In the genomic region with DNA sequence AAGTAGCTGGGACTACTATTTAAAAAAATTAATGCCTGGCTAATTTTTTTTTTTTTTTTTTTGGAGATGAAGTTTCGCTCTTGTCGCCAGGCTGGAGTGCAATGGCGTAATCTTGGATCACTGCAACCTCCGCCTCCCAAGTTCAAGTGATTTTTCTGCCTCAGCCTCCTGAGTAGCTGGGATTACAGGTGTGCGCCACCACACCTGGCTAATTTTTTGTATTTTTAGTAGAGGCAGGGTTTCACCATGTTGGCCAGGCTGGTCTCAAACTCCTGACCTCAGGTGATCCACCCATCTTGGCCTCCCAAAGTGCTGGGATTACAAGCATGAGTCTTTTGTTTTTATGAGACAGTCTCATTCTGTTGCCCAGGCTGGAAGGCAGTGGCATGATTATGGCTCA, we compare ENCODE assay signal across 6 cellular contexts. TPM values are rescaled to one million over a fixed set of nuclear protein-coding genes. Genes with fewer than 3 reads are reported as not detected.
DNase-seq lines count a peak whose midpoint lies in the region; ATAC-seq, FAIRE-seq and TF ChIP-seq lines count a peak whose summit lies in the region.
"Not testable (repeated sequence)": the region's sequence is repeated elsewhere in the genome, so short reads cannot be mapped to it uniquely, and the experiment has no call there.

No MANE protein-coding gene starts in this region.

- not testable (repeated sequence) for H4K20me1 ChIP-seq in OCI-LY1 (ENCODE audit: insufficient read depth, low read length); GM12878 (ENCODE audit: control insufficient read depth, insufficient read depth); HepG2 (ENCODE audit: insufficient read depth, low read length)

- H3K4me1 Mint-ChIP-seq in T-helper 17 cell = peaks cover 44% of the 10 kb centered on the region
- peaks cover 39 to 84% (median 66%) of the 10 kb centered on the region in 3 donors for H3K4me1 Mint-ChIP-seq in naive B cell
- H3K4me1 Mint-ChIP-seq in stimulated activated memory B cell treated with anti-CD40 and anti-IgM and Interleukin-4, amounts not matched to agents 10 μg/mL and 1 μg/mL and 100 μg/mL, for 72 hours = peaks cover 75% of the 10 kb centered on the region

- H3K36me3 ChIP-seq in OCI-LY1 (ENCODE audit: insufficient read depth, low read length) = peaks cover 25% of the 10 kb centered on the region
- H3K36me3 ChIP-seq in GM12878 (ENCODE audit: control insufficient read depth in 2 of 2, insufficient read depth in 2 of 2, low read length in 1 of 2); HepG2 (replicated peaks in 1 of 2; ENCODE audit: control insufficient read depth in 1 of 2, insufficient read depth in 2 of 2, low read length in 2 of 2): not testable (repeated sequence)

- SMC1A ChIA-PET in GM12878 (lab: Charles Lee; ENCODE audit: uncharacterized antibody, unreplicated experiment) = interaction anchor here (0.6 to 1.4 kb wide), 4 partner anchors 12 to 209 kb away, joined by 3 to 6 read pairs (median 4); no protein-coding TSS in a partner anchor

- H3K4me1 ChIP-seq in OCI-LY1 (ENCODE audit: insufficient read depth, low read length, severe bottlenecking) (peaks cover 78% of the 10 kb centered on the region), GM12878 (ENCODE audit: control insufficient read depth, insufficient read depth, low read length) (peaks cover 45% of the 10 kb centered on the region), HepG2 (ENCODE audit: insufficient read depth, low read length) (peaks cover 100% of the 10 kb centered on the region)

- BruUV-seq in GM12878 (replicated peaks; lab: Mats Ljungman, UMichigan); HepG2 (replicated peaks; lab: Mats Ljungman, UMichigan): not testable (repeated sequence)

- not testable (repeated sequence) for H3K27me3 Mint-ChIP-seq in T-helper 17 cell; naive B cell; stimulated activated memory B cell treated with anti-CD40 and anti-IgM and Interleukin-4, amounts not matched to agents 10 μg/mL and 1 μg/mL and 100 μg/mL, for 72 hours

- H3K79me2 ChIP-seq in OCI-LY1 (ENCODE audit: insufficient read depth, low read length) (peaks cover 84% of the 10 kb centered on the region), GM12878 (ENCODE audit: control insufficient read depth, insufficient read depth, low read length) (peaks cover 98% of the 10 kb centered on the region), HepG2 (ENCODE audit: insufficient read depth, low read length) (peaks cover 95% of the 10 kb centered on the region)

- not testable (repeated sequence) for H2AFZ ChIP-seq in OCI-LY1 (ENCODE audit: low read length); GM12878 (ENCODE audit: control insufficient read depth, low read depth, low read length); HepG2 (ENCODE audit: low read length)

- TF ChIP-seq EP300 in GM12878 (IDR thresholded peaks at IDR 0.05; ENCODE audit: borderline replicate concordance in 1 of 2, control insufficient read depth in 1 of 2, low read depth in 2 of 2, low read length in 2 of 2); HepG2 (IDR thresholded peaks at IDR 0.05; ENCODE audit: low read depth in 2 of 2, low read length in 2 of 2); HepG2 (CRISPR knock-in tag; IDR thresholded peaks at IDR 0.05; ENCODE audit: borderline replicate concordance): not testable (repeated sequence)

- not testable (repeated sequence) for DNase-seq in T-helper 17 cell; GM12878 (ENCODE audit: low read depth, low spot score); HepG2 (ENCODE audit: low spot score); naive B cell

- WGBS in GM12878 (ENCODE audit: insufficient coverage, insufficient replicate concordance, low lambda C conversion rate, missing lambda C conversion rate) = 95% methylated on average over 5 of the region's 5 CpGs
- WGBS in HepG2 (ENCODE audit: low lambda C conversion rate) = 98% methylated on average over 5 of the region's 5 CpGs

- POLR2A ChIA-PET in GM12878 (lab: Charles Lee) = interaction anchor here (0.6 to 14.9 kb wide), 7 partner anchors 9 to 240 kb away, joined by 3 to 329 read pairs (median 4); a partner anchor contains a TSS
- POLR2A ChIA-PET in HepG2 (lab: Yijun Ruan, JAX) = interaction anchor here (0.7 to 1.5 kb wide), 3 partner anchors 11 to 110 kb away, joined by 3 to 4 read pairs (median 3); a partner anchor contains a TSS

- TF ChIP-seq CTCF in OCI-LY1 (IDR thresholded peaks at IDR 0.05; ENCODE audit: low read length); GM12878 (IDR thresholded peaks at IDR 0.05 in 2 of 3, conservative IDR thresholded peaks at IDR 0.05 in 1 of 3; ENCODE audit: control insufficient read depth in 2 of 3, extremely low read depth in 1 of 3, insufficient read depth in 1 of 3, low read depth in 3 of 3, low read length in 3 of 3); HepG2 (CRISPR knock-in tag; IDR thresholded peaks at IDR 0.05): not testable (repeated sequence)

- peaks cover 12% of the 10 kb centered on the region; the same call in 1 of the 2 replicates for H3F3A ChIP-seq in OCI-LY1 (ENCODE audit: insufficient read depth, low read length)

- H3K9me2 ChIP-seq in OCI-LY1 (ENCODE audit: low read depth, low read length) = not testable (repeated sequence)

- FAIRE-seq in GM12878 (lab: Jason Lieb, UNC); HepG2 (lab: Jason Lieb, UNC): not testable (repeated sequence)

- not testable (repeated sequence) for H3K9me3 ChIP-seq in OCI-LY1 (ENCODE audit: low read length); T-helper 17 cell (ENCODE audit: control insufficient read depth, low read length, poor library complexity, severe bottlenecking); GM12878 (replicated peaks; ENCODE audit: control insufficient read depth, insufficient read depth, low read length); HepG2 (ENCODE audit: low read length)

- ATAC-seq in T-helper 17 cell; GM12878; HepG2; naive B cell (ENCODE audit: low read depth in 2 of 2); stimulated activated memory B cell treated with anti-CD40 and anti-IgM and Interleukin-4, amounts not matched to agents 10 μg/mL and 1 μg/mL and 100 μg/mL, for 72 hours: not testable (repeated sequence)

- not testable (repeated sequence) for H3K4me3 Mint-ChIP-seq in T-helper 17 cell; naive B cell; stimulated activated memory B cell treated with anti-CD40 and anti-IgM and Interleukin-4, amounts not matched to agents 10 μg/mL and 1 μg/mL and 100 μg/mL, for 72 hours

- intact Hi-C loops in GM12878 (cut with micrococcal nuclease; ENCODE audit: unreplicated experiment); HepG2 (cut with micrococcal nuclease; ENCODE audit: unreplicated experiment): not testable (repeated sequence)

- not testable (repeated sequence) for H3K4me3 ChIP-seq in OCI-LY1 (ENCODE audit: low read depth, low read length, poor library complexity, severe bottlenecking); GM12878; HepG2 (replicated peaks in 1 of 3; ENCODE audit: insufficient read depth in 1 of 3, low read depth in 2 of 3, low read length in 3 of 3)

- H3K9me3 Mint-ChIP-seq in naive B cell; stimulated activated memory B cell treated with anti-CD40 and anti-IgM and Interleukin-4, amounts not matched to agents 10 μg/mL and 1 μg/mL and 100 μg/mL, for 72 hours: not testable (repeated sequence)

- not testable (repeated sequence) for TF ChIP-seq POLR2A in GM12878 (IDR thresholded peaks at IDR 0.05; ENCODE audit: low read depth, low read length); HepG2 (IDR thresholded peaks at IDR 0.05; ENCODE audit: insufficient read depth in 1 of 2, low read depth in 2 of 2, low read length in 2 of 2)

- peak overlapping the region; percentile 33 for H3K27ac ChIP-seq in OCI-LY1 (ENCODE audit: low read depth, low read length, poor library complexity, severe bottlenecking)
- not testable (repeated sequence) for H3K27ac ChIP-seq in GM12878 (ENCODE audit: control insufficient read depth, insufficient read depth)
- H3K27ac ChIP-seq in HepG2 (ENCODE audit: extremely low read length, insufficient read depth, low read length) = peak overlapping the region; percentile 67

- not testable (repeated sequence) for TF ChIP-seq RAD21 in GM12878 (IDR thresholded peaks at IDR 0.05; ENCODE audit: insufficient read depth, low read depth, low read length); HepG2 (CRISPR knock-in tag; IDR thresholded peaks at IDR 0.05)

- H3K27ac Mint-ChIP-seq in T-helper 17 cell = peak overlapping the region; percentile 98
- peak overlapping the region in 5 of 6 donors; percentile 32 to 77 (median 53) for H3K27ac Mint-ChIP-seq in naive B cell
- H3K27ac Mint-ChIP-seq in stimulated activated memory B cell treated with anti-CD40 and anti-IgM and Interleukin-4, amounts not matched to agents 10 μg/mL and 1 μg/mL and 100 μg/mL, for 72 hours = peak overlapping the region; percentile 91

- H3K27me3 ChIP-seq in OCI-LY1 (ENCODE audit: insufficient read depth, low read length); GM12878 (replicated peaks in 1 of 2; ENCODE audit: control insufficient read depth in 2 of 2, insufficient read depth in 2 of 2, low read length in 1 of 2); HepG2 (ENCODE audit: control insufficient read depth in 1 of 2, insufficient read depth in 2 of 2, low read length in 2 of 2): not testable (repeated sequence)

- CTCF ChIA-PET in GM12878 (lab: Yijun Ruan, JAX) = interaction anchor here (1.0 to 1.8 kb wide), 2 partner anchors 58 to 208 kb away, joined by 3 to 4 read pairs; no protein-coding TSS in a partner anchor
- CTCF ChIA-PET in HepG2 (lab: Yijun Ruan, JAX; ENCODE audit: low intra/inter-chr PET ratio, low total read pairs) = not testable (repeated sequence)

- not testable (repeated sequence) for H3K36me3 Mint-ChIP-seq in T-helper 17 cell (ENCODE audit: low read depth); naive B cell; stimulated activated memory B cell treated with anti-CD40 and anti-IgM and Interleukin-4, amounts not matched to agents 10 μg/mL and 1 μg/mL and 100 μg/mL, for 72 hours

- in situ Hi-C loops in GM12878 (cut with MboI) = loop anchor here (25.0 kb wide), 2 partner anchors 1606 to 1706 kb away; a partner anchor contains a TSS
- in situ Hi-C loops in HepG2 (cut with HindIII; ENCODE audit: extremely low pct_ligation_motif_present, low pct_unique_long_range_greater_than_20kb) = not testable (repeated sequence)

- RAD21 ChIA-PET in GM12878 (lab: Charles Lee; ENCODE audit: unreplicated experiment) = interaction anchor here (0.6 to 1.8 kb wide), 5 partner anchors 9 to 956 kb away, joined by 3 to 11 read pairs (median 4); no protein-coding TSS in a partner anchor

- H3K4me2 ChIP-seq in OCI-LY1 (ENCODE audit: low read length); GM12878 (ENCODE audit: control insufficient read depth, insufficient read depth); HepG2 (ENCODE audit: low read depth, low read length): not testable (repeated sequence)

- H3K9ac ChIP-seq in OCI-LY1 (ENCODE audit: low read length); GM12878 (ENCODE audit: control insufficient read depth, insufficient read depth, low read length); HepG2 (ENCODE audit: insufficient read depth, low read depth, low read length): not testable (repeated sequence)

RNA-seq across cellular contexts. Expression of a gene that starts 27.8 kb away (rescaled TPM):
- total RNA-seq in T-helper 17 cell = 10 to 100 TPM; 55.9 to 64.4 TPM
- 62.6 and 68.7 TPM in 2 replicates for total RNA-seq in GM12878 (2013; cell fraction: nucleolus; rRNA removed)
- total RNA-seq in GM12878 (2014; rRNA removed) = 45.5 and 47.0 TPM in 2 replicates
- total RNA-seq in GM12878 (2014; rRNA removed; fragmentation: Illumina TruSeq; extraction: Trizol) = 55.5 and 56.2 TPM in 2 replicates
- total RNA-seq in GM12878 (2021) = 83.9 and 85.0 TPM in 2 replicates
- polyA plus RNA-seq in GM12878 (2011; ENCODE audit: low read depth) = 59.5 TPM
- polyA plus RNA-seq in GM12878 (2011; rRNA removed) = 82.3 and 114 TPM in 2 replicates
- 72.5 and 86.5 TPM in 2 replicates for polyA plus RNA-seq in GM12878 (2011; cell fraction: cytosol; rRNA removed)
- polyA plus RNA-seq in GM12878 (2011; cell fraction: nucleus; rRNA removed) = 31.9 and 38.5 TPM in 2 replicates
- 76.8 and 76.9 TPM in 2 replicates for polyA plus RNA-seq in GM12878 (2012)
- 69.6 and 79.9 TPM in 2 replicates for polyA plus RNA-seq in GM12878 (2014; fragmentation: Illumina TruSeq; extraction: Trizol)
- 10 to 100 TPM; 21.0 to 27.2 TPM for polyA plus RNA-seq in GM12878 (2014; fragmentation: Nextera tagmentation; extraction: Ambion mirVana)
- polyA plus RNA-seq in GM12878 (2014; rRNA removed) = 48.2 and 52.4 TPM in 2 replicates
- polyA plus RNA-seq in GM12878 (2016; fragmentation: Nextera tagmentation; extraction: Ambion mirVana) = 10 to 100 TPM; 30.2 to 34.1 TPM
- 137 and 147 TPM in 2 replicates for polyA minus RNA-seq in GM12878 (2011; rRNA and poly(A)+ RNA removed)
- polyA minus RNA-seq in GM12878 (2011; cell fraction: cytosol; rRNA and poly(A)+ RNA removed) = 47.6 and 51.2 TPM in 2 replicates
- 22.5 and 34.1 TPM in 2 replicates for polyA minus RNA-seq in GM12878 (2011; cell fraction: nucleus; rRNA and poly(A)+ RNA removed)
- 66.6 and 90.8 TPM in 2 replicates for total RNA-seq in HepG2 (2016; rRNA removed; fragmentation: Illumina TruSeq; extraction: Trizol)
- 20.3 and 22.0 TPM in 2 replicates for total RNA-seq in HepG2 (2016; cell fraction: cytosol; rRNA removed; fragmentation: Illumina TruSeq; extraction: Trizol; ENCODE audit: low read depth)
- 66.5 and 79.2 TPM in 2 replicates for total RNA-seq in HepG2 (2016; cell fraction: insoluble cytoplasmic fraction; rRNA removed; fragmentation: Illumina TruSeq; extraction: Trizol)
- 93.9 and 107 TPM in 2 replicates for total RNA-seq in HepG2 (2016; cell fraction: membrane; rRNA removed; fragmentation: Illumina TruSeq; extraction: Trizol)
- total RNA-seq in HepG2 (2016; cell fraction: nucleus; rRNA removed; fragmentation: Illumina TruSeq; extraction: Trizol) = 37.4 and 39.5 TPM in 2 replicates
- 45.5 and 50.6 TPM in 2 replicates for polyA plus RNA-seq in HepG2 (2011; rRNA removed)
- polyA plus RNA-seq in HepG2 (2011; cell fraction: cytosol; rRNA removed) = 39.2 and 46.8 TPM in 2 replicates
- 18.1 and 22.0 TPM in 2 replicates for polyA plus RNA-seq in HepG2 (2011; cell fraction: nucleus; rRNA removed)
- polyA plus RNA-seq in HepG2 (2012) = 76.7 and 76.9 TPM in 2 replicates
- polyA plus RNA-seq in HepG2 (2016; cell fraction: cytosol; fragmentation: Illumina TruSeq; extraction: Trizol; ENCODE audit: low read depth) = 23.8 and 24.6 TPM in 2 replicates
- 79.1 and 86.9 TPM in 2 replicates for polyA plus RNA-seq in HepG2 (2016; cell fraction: insoluble cytoplasmic fraction; fragmentation: Illumina TruSeq; extraction: Trizol; ENCODE audit: low read depth)
- polyA plus RNA-seq in HepG2 (2016; cell fraction: membrane; fragmentation: Illumina TruSeq; extraction: Trizol; ENCODE audit: low read depth) = 82.0 and 93.2 TPM in 2 replicates
- polyA plus RNA-seq in HepG2 (2016; cell fraction: nucleus; fragmentation: Illumina TruSeq; extraction: Trizol; ENCODE audit: insufficient read depth, low read depth) = 42.3 and 46.6 TPM in 2 replicates
- polyA minus RNA-seq in HepG2 (2011; rRNA and poly(A)+ RNA removed; ENCODE audit: low replicate concordance) = 122 and 124 TPM in 2 replicates
- 45.1 and 48.4 TPM in 2 replicates for polyA minus RNA-seq in HepG2 (2011; cell fraction: cytosol; rRNA and poly(A)+ RNA removed)
- polyA minus RNA-seq in HepG2 (2011; cell fraction: nucleus; rRNA and poly(A)+ RNA removed) = 27.2 and 30.5 TPM in 2 replicates
- polyA plus RNA-seq in naive B cell (ENCODE audit: low read depth in 6 of 6) = 10 to 100 TPM; 23.8 to 33.2 (median 27.3) TPM
